In genomic region chr1:204177133-204177532, GRCh38 we compare ENCODE assay signal across 1 cellular context.
A peak's percentile ranks its signal among the peaks of the same experiment; 100 is the strongest.
TF ChIP-seq lines count a peak whose summit lies in the region.

No MANE protein-coding gene starts in this region.

TF ChIP-seq in K562, 482 proteins besides CTCF, POLR2A, EP300 and RAD21 (continued from another document and continues in another):
- TF ChIP-seq, protein P1, sequence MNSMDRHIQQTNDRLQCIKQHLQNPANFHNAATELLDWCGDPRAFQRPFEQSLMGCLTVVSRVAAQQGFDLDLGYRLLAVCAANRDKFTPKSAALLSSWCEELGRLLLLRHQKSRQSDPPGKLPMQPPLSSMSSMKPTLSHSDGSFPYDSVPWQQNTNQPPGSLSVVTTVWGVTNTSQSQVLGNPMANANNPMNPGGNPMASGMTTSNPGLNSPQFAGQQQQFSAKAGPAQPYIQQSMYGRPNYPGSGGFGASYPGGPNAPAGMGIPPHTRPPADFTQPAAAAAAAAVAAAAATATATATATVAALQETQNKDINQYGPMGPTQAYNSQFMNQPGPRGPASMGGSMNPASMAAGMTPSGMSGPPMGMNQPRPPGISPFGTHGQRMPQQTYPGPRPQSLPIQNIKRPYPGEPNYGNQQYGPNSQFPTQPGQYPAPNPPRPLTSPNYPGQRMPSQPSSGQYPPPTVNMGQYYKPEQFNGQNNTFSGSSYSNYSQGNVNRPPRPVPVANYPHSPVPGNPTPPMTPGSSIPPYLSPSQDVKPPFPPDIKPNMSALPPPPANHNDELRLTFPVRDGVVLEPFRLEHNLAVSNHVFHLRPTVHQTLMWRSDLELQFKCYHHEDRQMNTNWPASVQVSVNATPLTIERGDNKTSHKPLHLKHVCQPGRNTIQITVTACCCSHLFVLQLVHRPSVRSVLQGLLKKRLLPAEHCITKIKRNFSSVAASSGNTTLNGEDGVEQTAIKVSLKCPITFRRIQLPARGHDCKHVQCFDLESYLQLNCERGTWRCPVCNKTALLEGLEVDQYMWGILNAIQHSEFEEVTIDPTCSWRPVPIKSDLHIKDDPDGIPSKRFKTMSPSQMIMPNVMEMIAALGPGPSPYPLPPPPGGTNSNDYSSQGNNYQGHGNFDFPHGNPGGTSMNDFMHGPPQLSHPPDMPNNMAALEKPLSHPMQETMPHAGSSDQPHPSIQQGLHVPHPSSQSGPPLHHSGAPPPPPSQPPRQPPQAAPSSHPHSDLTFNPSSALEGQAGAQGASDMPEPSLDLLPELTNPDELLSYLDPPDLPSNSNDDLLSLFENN (IDR thresholded peaks at IDR 0.05; ENCODE audit: low read depth in 2 of 2, low read length in 2 of 2): 0 out of 4 replicates have a peak, but pooled peaks of 1 of the 2 experiments have one; percentile 46
- TF ChIP-seq SMAD2 (IDR thresholded peaks at IDR 0.05; ENCODE audit: low read depth, low read length) (no peak), SNIP1 (IDR thresholded peaks at IDR 0.05; ENCODE audit: low read depth) (no peak), HES1 (IDR thresholded peaks at IDR 0.05; ENCODE audit: low read depth) (0 out of 2 replicates have a peak, but pooled peaks have one; percentile 67), PHF21A (IDR thresholded peaks at IDR 0.05; ENCODE audit: borderline replicate concordance, low read depth) (no peak), ERF (CRISPR knock-in tag; IDR thresholded peaks at IDR 0.05) (no peak), AFF4 (CRISPR knock-in tag; IDR thresholded peaks at IDR 0.05) (no peak), RCOR1 (IDR thresholded peaks at IDR 0.05; ENCODE audit: borderline replicate concordance in 1 of 2, low read depth in 2 of 2, low read length in 2 of 2) (peak; percentile 60 to 91; a peak in 2 of 4 replicates), ZBTB49 (CRISPR knock-in tag; IDR thresholded peaks at IDR 0.05; ENCODE audit: borderline replicate concordance) (no peak), TARDBP (IDR thresholded peaks at IDR 0.05) (0 out of 2 replicates have a peak, but pooled peaks have one; percentile 34), PHB2 (IDR thresholded peaks at IDR 0.05; ENCODE audit: low read depth) (no peak), ZNF232 (CRISPR knock-in tag; IDR thresholded peaks at IDR 0.05) (no peak), RFX7 (CRISPR knock-in tag; IDR thresholded peaks at IDR 0.05) (no peak), ZNF780A (CRISPR knock-in tag; IDR thresholded peaks at IDR 0.05) (no peak), DNMT1 (IDR thresholded peaks at IDR 0.05) (no peak), ILK (tag; IDR thresholded peaks at IDR 0.05; ENCODE audit: borderline replicate concordance, low read depth) (no peak), KAT8 (IDR thresholded peaks at IDR 0.05; ENCODE audit: low read depth) (no peak), NELFE (IDR thresholded peaks at IDR 0.05; ENCODE audit: insufficient read depth, insufficient read length) (no peak), ELF1 (tag; IDR thresholded peaks at IDR 0.05) (no peak), CC2D1A (IDR thresholded peaks at IDR 0.05) (no peak), PHTF2 (CRISPR knock-in tag; IDR thresholded peaks at IDR 0.05) (no peak), ZNF644 (tag; IDR thresholded peaks at IDR 0.05; ENCODE audit: low read depth) (peak; percentile 53; the same call in 1 of the 2 replicates), THRB (CRISPR knock-in tag; conservative IDR thresholded peaks at IDR 0.05) (peak; percentile 85), HMGN3 (IDR thresholded peaks at IDR 0.05; ENCODE audit: borderline replicate concordance, extremely low read depth, insufficient read length, low read depth, low read length) (no peak), BRD9 (IDR thresholded peaks at IDR 0.05; ENCODE audit: low read depth, partially characterized antibody) (peak; percentile 43), CREM (IDR thresholded peaks at IDR 0.05; ENCODE audit: low read depth) (peak; percentile 95), JUNB (CRISPR knock-in tag; conservative IDR thresholded peaks at IDR 0.05) (peak; percentile 82), KDM1A (IDR thresholded peaks at IDR 0.05) (peak; percentile 72 to 76; a peak in 3 of 4 replicates), POLR2AphosphoS2 (IDR thresholded peaks at IDR 0.05; ENCODE audit: low read length) (no peak), CHAMP1 (IDR thresholded peaks at IDR 0.05) (no peak), ZNF41 (CRISPR knock-in tag; conservative IDR thresholded peaks at IDR 0.05) (no peak), C11orf30 (IDR thresholded peaks at IDR 0.05; ENCODE audit: low read depth) (no peak), ZNF347 (CRISPR knock-in tag; IDR thresholded peaks at IDR 0.05; ENCODE audit: low read depth) (no peak), GABPB2 (CRISPR knock-in tag; conservative IDR thresholded peaks at IDR 0.05) (no peak), ELF2 (CRISPR knock-in tag; IDR thresholded peaks at IDR 0.05) (no peak), TAF1 (IDR thresholded peaks at IDR 0.05; ENCODE audit: control insufficient read depth, extremely low read depth, insufficient read depth, low read length, severe bottlenecking) (no peak)
- TF ChIP-seq, protein P2, sequence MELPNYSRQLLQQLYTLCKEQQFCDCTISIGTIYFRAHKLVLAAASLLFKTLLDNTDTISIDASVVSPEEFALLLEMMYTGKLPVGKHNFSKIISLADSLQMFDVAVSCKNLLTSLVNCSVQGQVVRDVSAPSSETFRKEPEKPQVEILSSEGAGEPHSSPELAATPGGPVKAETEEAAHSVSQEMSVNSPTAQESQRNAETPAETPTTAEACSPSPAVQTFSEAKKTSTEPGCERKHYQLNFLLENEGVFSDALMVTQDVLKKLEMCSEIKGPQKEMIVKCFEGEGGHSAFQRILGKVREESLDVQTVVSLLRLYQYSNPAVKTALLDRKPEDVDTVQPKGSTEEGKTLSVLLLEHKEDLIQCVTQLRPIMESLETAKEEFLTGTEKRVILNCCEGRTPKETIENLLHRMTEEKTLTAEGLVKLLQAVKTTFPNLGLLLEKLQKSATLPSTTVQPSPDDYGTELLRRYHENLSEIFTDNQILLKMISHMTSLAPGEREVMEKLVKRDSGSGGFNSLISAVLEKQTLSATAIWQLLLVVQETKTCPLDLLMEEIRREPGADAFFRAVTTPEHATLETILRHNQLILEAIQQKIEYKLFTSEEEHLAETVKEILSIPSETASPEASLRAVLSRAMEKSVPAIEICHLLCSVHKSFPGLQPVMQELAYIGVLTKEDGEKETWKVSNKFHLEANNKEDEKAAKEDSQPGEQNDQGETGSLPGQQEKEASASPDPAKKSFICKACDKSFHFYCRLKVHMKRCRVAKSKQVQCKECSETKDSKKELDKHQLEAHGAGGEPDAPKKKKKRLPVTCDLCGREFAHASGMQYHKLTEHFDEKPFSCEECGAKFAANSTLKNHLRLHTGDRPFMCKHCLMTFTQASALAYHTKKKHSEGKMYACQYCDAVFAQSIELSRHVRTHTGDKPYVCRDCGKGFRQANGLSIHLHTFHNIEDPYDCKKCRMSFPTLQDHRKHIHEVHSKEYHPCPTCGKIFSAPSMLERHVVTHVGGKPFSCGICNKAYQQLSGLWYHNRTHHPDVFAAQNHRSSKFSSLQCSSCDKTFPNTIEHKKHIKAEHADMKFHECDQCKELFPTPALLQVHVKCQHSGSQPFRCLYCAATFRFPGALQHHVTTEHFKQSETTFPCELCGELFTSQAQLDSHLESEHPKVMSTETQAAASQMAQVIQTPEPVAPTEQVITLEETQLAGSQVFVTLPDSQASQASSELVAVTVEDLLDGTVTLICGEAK (IDR thresholded peaks at IDR 0.05): no peak
- TF ChIP-seq, protein P2 (CRISPR knock-in tag; IDR thresholded peaks at IDR 0.05): no peak
